4 cellular contexts compared by ENCODE assay signal in genomic region chr1:203495845-203496244, GRCh38.
A peak's percentile ranks its signal among the peaks of the same experiment; 100 is the strongest.
TF ChIP-seq lines count a peak whose summit lies in the region.

No MANE protein-coding gene starts in this region.

TF ChIP-seq in SK-N-SH, 30 proteins besides CTCF, POLR2A, EP300 and RAD21:
- TF ChIP-seq RCOR1 (IDR thresholded peaks at IDR 0.05; ENCODE audit: low read length) (no peak), REST (IDR thresholded peaks at IDR 0.05; ENCODE audit: low read depth, low read length) (0 out of 2 replicates have a peak, but pooled peaks have one; percentile 43)

TF ChIP-seq in SK-N-SH treated with all-trans-retinoic acid at 6 μM for 48 hours, 23 proteins besides CTCF, POLR2A, EP300 and RAD21:
- no peak for TF ChIP-seq ZFP3 (CRISPR knock-in tag; IDR thresholded peaks at IDR 0.05)
- TF ChIP-seq CREB5 (CRISPR knock-in tag; IDR thresholded peaks at IDR 0.05; ENCODE audit: low read depth), result no peak
- no peak for TF ChIP-seq ZFP30 (CRISPR knock-in tag; IDR thresholded peaks at IDR 0.05)
- no peak for TF ChIP-seq GLIS3 (CRISPR knock-in tag; IDR thresholded peaks at IDR 0.05)

TF ChIP-seq in IMR-90, 13 proteins besides CTCF, POLR2A, EP300 and RAD21:
- TF ChIP-seq MAFK (IDR thresholded peaks at IDR 0.05; ENCODE audit: low read depth, low read length) (no peak), MAZ (IDR thresholded peaks at IDR 0.05; ENCODE audit: borderline replicate concordance, low read depth, low read length) (no peak), NFE2L2 (IDR thresholded peaks at IDR 0.05; ENCODE audit: low read depth, low read length) (no peak), SMC3 (IDR thresholded peaks at IDR 0.05; ENCODE audit: low read depth, low read length) (no peak), ELK1 (IDR thresholded peaks at IDR 0.05; ENCODE audit: borderline replicate concordance, low read depth, low read length) (no peak), CHD1 (IDR thresholded peaks at IDR 0.05; ENCODE audit: low read depth, low read length) (no peak), CEBPB (IDR thresholded peaks at IDR 0.05; ENCODE audit: low read depth, low read length) (no peak), RFX5 (IDR thresholded peaks at IDR 0.05; ENCODE audit: low read depth, low read length) (no peak)

TF ChIP-seq in K562, 482 proteins besides CTCF, POLR2A, EP300 and RAD21:
- TF ChIP-seq SREBF1 (IDR thresholded peaks at IDR 0.05; ENCODE audit: borderline replicate concordance, low read depth, low read length) (no peak), GTF2F1 (IDR thresholded peaks at IDR 0.05; ENCODE audit: low read depth, low read length) (no peak), BRD4 (IDR thresholded peaks at IDR 0.05) (no peak), TBP (optimal IDR thresholded peaks at IDR 0.05; ENCODE audit: low read depth, low read length) (peak; percentile 12)
